In the genomic region with DNA sequence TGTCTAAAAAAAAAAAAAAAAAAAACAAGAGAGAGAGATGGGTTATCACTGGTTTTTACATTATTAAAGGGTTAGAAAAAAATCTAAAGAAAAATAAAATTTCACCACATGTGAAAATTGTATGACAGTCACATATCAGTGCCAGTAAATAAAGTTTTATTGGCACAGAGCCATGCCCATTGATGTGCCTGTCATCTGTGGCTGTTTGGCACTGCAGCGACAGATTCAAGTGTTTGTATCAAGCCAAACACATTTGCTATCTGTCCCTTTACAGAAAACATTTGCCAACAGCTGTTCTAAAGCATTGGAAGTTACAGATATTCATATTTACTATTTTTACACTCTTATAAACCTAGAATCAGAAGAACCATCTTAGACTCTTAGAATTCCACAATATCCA, we compare ENCODE assay signal across 30 cellular contexts. TPM values are rescaled to one million over a fixed set of nuclear protein-coding genes. Genes with fewer than 3 reads are reported as not detected.
"Had no signal": no experiment of that assay in that cellular context is flagged by ENCODE, and none has a peak within 500 bp of the region (broad histone marks: within the 10 kb centered on the region; RNA-seq: fewer than 3 reads in every experiment).

No MANE protein-coding gene starts in this region.

- H3K9me3 ChIP-seq: lower lobe of right lung, stomach, thoracic aorta, upper lobe of left lung had no signal

- H3K4me3 ChIP-seq: lower lobe of right lung, stomach, thoracic aorta had no signal

- H3K27me3 ChIP-seq: upper lobe of left lung had no signal

- H3K9me3 Mint-ChIP-seq: activated naive CD8-positive, alpha-beta T cell treated with anti-CD3 and anti-CD28 coated beads for 36 hours; activated T-cell treated with anti-CD3 and anti-CD28 coated beads, Interleukin-2, amount 50 U/mL, for 4 hours; naive B cell; stimulated activated effector memory CD8-positive, alpha-beta T cell treated with anti-CD3 and anti-CD28 coated beads, Interleukin-12 subunit alpha, Interleukin-12 subunit beta, amount 100 ng/mL, for 72 hours; WTC11 had no signal

- H3K27ac ChIP-seq: lower lobe of right lung, stomach, thoracic aorta, upper lobe of left lung had no signal

- H3K27me3 Mint-ChIP-seq: activated naive CD8-positive, alpha-beta T cell treated with anti-CD3 and anti-CD28 coated beads for 36 hours; naive B cell had no signal

- H3K36me3 ChIP-seq: lower lobe of right lung, thoracic aorta had no signal

- H3K27ac Mint-ChIP-seq: activated naive CD8-positive, alpha-beta T cell treated with anti-CD3 and anti-CD28 coated beads for 36 hours; WTC11 had no signal

- ATAC-seq: activated T-cell treated with anti-CD3 and anti-CD28 coated beads, Interleukin-2, amount 50 U/mL, for 4 hours; left lobe of liver; lower lobe of right lung; sciatic nerve; stimulated activated effector memory CD8-positive, alpha-beta T cell treated with anti-CD3 and anti-CD28 coated beads, Interleukin-12 subunit alpha, Interleukin-12 subunit beta, amount 100 ng/mL, for 72 hours; WTC11 had no signal

- DNase-seq: activated CD4-positive, alpha-beta T cell treated with anti-CD3 and anti-CD28 coated beads, Interleukin-2, amount 50 U/mL, for 4 hours; activated CD8-positive, alpha-beta memory T cell treated with anti-CD3 and anti-CD28 coated beads for 24 hours; activated CD8-positive, alpha-beta memory T cell treated with anti-CD3 and anti-CD28 coated beads, Interleukin-2, amount 50 U/mL, for 48 hours; activated naive CD4-positive, alpha-beta T cell treated with Interleukin-2 at 50 U/mL for 16 hours; activated naive CD8-positive, alpha-beta T cell treated with anti-CD3 and anti-CD28 coated beads for 36 hours; activated T-cell treated with anti-CD3 and anti-CD28 coated beads, Interleukin-2, amount 50 U/mL, for 4 hours; effector CD4-positive, alpha-beta T cell; erythroblast; foreskin fibroblast; kidney; lower lobe of right lung; mesendoderm; naive B cell; nucleus accumbens; posterior cingulate gyrus; small intestine; stimulated activated CD4-positive, alpha-beta T cell treated with anti-CD3 and anti-CD28 coated beads, Interleukin-2, amount 100 ng/mL, for 24 hours; stomach; upper lobe of left lung had no signal

- H3K4me3 Mint-ChIP-seq: activated naive CD8-positive, alpha-beta T cell treated with anti-CD3 and anti-CD28 coated beads for 36 hours; activated T-cell treated with anti-CD3 and anti-CD28 coated beads, Interleukin-2, amount 50 U/mL, for 4 hours; stimulated activated effector memory CD8-positive, alpha-beta T cell treated with anti-CD3 and anti-CD28 coated beads, Interleukin-12 subunit alpha, Interleukin-12 subunit beta, amount 100 ng/mL, for 72 hours; WTC11 had no signal

RNA-seq across cellular contexts. Expression of a gene that starts 27.4 kb away (rescaled TPM):
- total RNA-seq: activated naive CD8-positive, alpha-beta T cell treated with anti-CD3 and anti-CD28 coated beads for 36 hours; cerebellum; fibroblast of lung; glomerular endothelial cell; T-helper 2 cell treated with Interferon-gamma antibody and Interleukin-4, amounts not matched to agents 100 ng/mL and 5 ng/mL, for 36 hours had no signal

RNA-seq across cellular contexts. Expression of a gene that starts 53.8 kb away (rescaled TPM):
- total RNA-seq: cerebellum, fibroblast of lung, glomerular endothelial cell, kidney, left lobe of liver, lower lobe of right lung, mucosa of gallbladder, renal cortical epithelial cell, sciatic nerve, stomach, thoracic aorta had no signal
